20 cellular contexts compared by ENCODE assay signal in the genomic region with DNA sequence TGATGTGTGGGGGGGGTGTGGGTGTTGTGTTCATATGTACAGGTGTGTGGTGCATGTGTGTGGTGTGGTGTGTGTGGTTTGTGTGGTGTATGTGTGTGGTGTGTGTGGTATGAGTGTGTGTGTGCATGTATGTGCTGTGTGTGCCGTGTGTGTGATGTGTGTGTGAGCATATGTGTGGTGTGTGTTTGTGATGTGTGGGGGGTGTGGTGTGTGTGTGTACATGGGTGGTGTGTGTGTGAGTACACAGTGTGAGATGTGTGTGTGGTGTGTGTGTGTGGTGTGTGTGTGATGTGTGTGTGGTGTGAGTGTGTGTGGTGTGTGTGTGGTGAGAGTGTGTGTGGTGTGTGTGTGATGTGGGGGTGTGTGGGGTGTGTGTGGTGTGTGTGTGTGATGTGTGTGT. TPM values are rescaled to one million over a fixed set of nuclear protein-coding genes. Genes with fewer than 3 reads are reported as not detected.
"Had no signal": no experiment of that assay in that cellular context is flagged by ENCODE, and none has a peak within 500 bp of the region (broad histone marks: within the 10 kb centered on the region; RNA-seq: fewer than 3 reads in every experiment).

No MANE protein-coding gene starts in this region.

- H3K4me3 ChIP-seq: colonic mucosa, gastrocnemius medialis, psoas muscle, SK-N-MC, skin epidermis, stomach had no signal

- H3K27me3 ChIP-seq: colonic mucosa, gastrocnemius medialis had no signal

- DNase-seq: activated CD4-positive, alpha-beta memory T cell treated with anti-CD3 and anti-CD28 coated beads, Interleukin-2, amount 10 ng/mL, durations not matched to agents 7 days and 5 days; activated CD4-positive, alpha-beta T cell treated with anti-CD3 and anti-CD28 coated beads for 48 hours; activated CD4-positive, CD25-positive, alpha-beta regulatory T cell; activated CD8-positive, alpha-beta memory T cell treated with anti-CD3 and anti-CD28 coated beads, Interleukin-2, amount 50 U/mL, for 4 hours; activated naive CD4-positive, alpha-beta T cell treated with anti-CD3 and anti-CD28 coated beads for 36 hours; activated T-cell treated with anti-CD3 and anti-CD28 coated beads, Interleukin-2, amount 50 U/mL, for 4 hours; anterior cingulate cortex; colonic mucosa; gastrocnemius medialis; head of caudate nucleus; psoas muscle; right cardiac atrium; stimulated activated CD4-positive, alpha-beta T cell treated with anti-CD3 and anti-CD28 coated beads, Interleukin-2, amount 100 ng/mL, for 48 hours; stomach; trophoblast cell had no signal

- H3K9me3 ChIP-seq: colonic mucosa, gastrocnemius medialis, psoas muscle, stomach had no signal

- H3K36me3 ChIP-seq: colonic mucosa, gastrocnemius medialis, stomach had no signal

- ATAC-seq: activated T-cell treated with anti-CD3 and anti-CD28 coated beads, Interleukin-2, amount 50 U/mL, for 4 hours; esophagus mucosa; gastrocnemius medialis; psoas muscle; right cardiac atrium had no signal

- H3K4me1 ChIP-seq: colonic mucosa, gastrocnemius medialis, psoas muscle, stomach had no signal

- H3K27ac ChIP-seq: colonic mucosa, gastrocnemius medialis, psoas muscle, SK-N-MC, skin epidermis, stomach had no signal

- FAIRE-seq: TTC549 had no signal

RNA-seq across cellular contexts. Expression of a gene that starts 24.5 kb away (rescaled TPM):
- total RNA-seq: activated CD4-positive, alpha-beta memory T cell treated with anti-CD3 and anti-CD28 coated beads, Interleukin-2, amount 10 ng/mL, durations not matched to agents 7 days and 5 days; activated naive CD4-positive, alpha-beta T cell treated with anti-CD3 and anti-CD28 coated beads for 36 hours; T-helper 2 cell treated with Interferon-gamma antibody and Interleukin-4, amounts not matched to agents 100 ng/mL and 5 ng/mL, for 36 hours had no signal
